In the genomic region with DNA sequence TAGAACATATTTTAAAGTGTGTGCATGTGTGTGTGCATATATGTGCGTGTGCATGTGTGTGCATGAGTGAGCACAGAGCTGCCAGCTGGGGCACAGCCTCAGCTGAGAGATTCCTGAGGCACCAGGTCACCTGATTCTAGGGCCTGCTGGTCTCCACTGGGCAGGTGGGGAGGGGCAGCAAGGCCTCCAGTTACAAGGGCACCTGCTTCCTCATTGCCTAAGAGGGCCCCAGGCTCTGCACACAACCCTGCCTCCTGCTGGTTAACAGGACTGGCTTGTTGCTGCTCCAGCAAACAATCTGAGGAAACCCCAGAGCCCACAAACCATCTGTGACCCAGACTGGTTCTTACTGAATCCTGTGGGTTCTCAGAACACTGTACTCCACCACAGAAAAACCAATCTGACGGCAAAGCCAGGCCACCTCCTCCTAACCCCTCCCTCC, we compare ENCODE assay signal across 1 cellular context.
TF ChIP-seq lines count a peak whose summit lies in the region.

No MANE protein-coding gene starts in this region.

TF ChIP-seq in HEK293, 187 proteins besides CTCF, POLR2A, EP300 and RAD21 (continued from another document):
- TF ChIP-seq, protein P1, sequence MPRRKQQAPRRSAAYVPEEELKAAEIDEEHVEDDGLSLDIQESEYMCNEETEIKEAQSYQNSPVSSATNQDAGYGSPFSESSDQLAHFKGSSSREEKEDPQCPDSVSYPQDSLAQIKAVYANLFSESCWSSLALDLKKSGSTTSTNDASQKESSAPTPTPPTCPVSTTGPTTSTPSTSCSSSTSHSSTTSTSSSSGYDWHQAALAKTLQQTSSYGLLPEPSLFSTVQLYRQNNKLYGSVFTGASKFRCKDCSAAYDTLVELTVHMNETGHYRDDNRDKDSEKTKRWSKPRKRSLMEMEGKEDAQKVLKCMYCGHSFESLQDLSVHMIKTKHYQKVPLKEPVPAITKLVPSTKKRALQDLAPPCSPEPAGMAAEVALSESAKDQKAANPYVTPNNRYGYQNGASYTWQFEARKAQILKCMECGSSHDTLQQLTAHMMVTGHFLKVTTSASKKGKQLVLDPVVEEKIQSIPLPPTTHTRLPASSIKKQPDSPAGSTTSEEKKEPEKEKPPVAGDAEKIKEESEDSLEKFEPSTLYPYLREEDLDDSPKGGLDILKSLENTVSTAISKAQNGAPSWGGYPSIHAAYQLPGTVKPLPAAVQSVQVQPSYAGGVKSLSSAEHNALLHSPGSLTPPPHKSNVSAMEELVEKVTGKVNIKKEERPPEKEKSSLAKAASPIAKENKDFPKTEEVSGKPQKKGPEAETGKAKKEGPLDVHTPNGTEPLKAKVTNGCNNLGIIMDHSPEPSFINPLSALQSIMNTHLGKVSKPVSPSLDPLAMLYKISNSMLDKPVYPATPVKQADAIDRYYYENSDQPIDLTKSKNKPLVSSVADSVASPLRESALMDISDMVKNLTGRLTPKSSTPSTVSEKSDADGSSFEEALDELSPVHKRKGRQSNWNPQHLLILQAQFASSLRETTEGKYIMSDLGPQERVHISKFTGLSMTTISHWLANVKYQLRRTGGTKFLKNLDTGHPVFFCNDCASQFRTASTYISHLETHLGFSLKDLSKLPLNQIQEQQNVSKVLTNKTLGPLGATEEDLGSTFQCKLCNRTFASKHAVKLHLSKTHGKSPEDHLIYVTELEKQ (tag by site-specific recombination; IDR thresholded peaks at IDR 0.05; ENCODE audit: borderline replicate concordance): no peak
- TF ChIP-seq ZBTB8A (tag by site-specific recombination; IDR thresholded peaks at IDR 0.05) (peak; percentile 71), YY1 (tag by site-specific recombination; IDR thresholded peaks at IDR 0.05) (no peak), TRIM28 (IDR thresholded peaks at IDR 0.05; ENCODE audit: borderline replicate concordance, low read length) (peak; percentile 29; the same call in 1 of the 2 replicates), BCL11B (tag by site-specific recombination; IDR thresholded peaks at IDR 0.05; ENCODE audit: low read depth) (no peak), ZNF521 (tag by site-specific recombination; IDR thresholded peaks at IDR 0.05) (no peak), ZNF266 (tag by site-specific recombination; IDR thresholded peaks at IDR 0.05; ENCODE audit: low read depth) (no peak), ZNF223 (tag by site-specific recombination; IDR thresholded peaks at IDR 0.05) (no peak), ZBTB7A (tag by site-specific recombination; IDR thresholded peaks at IDR 0.05; ENCODE audit: low read depth) (no peak), ZNF16 (tag by site-specific recombination; IDR thresholded peaks at IDR 0.05; ENCODE audit: low read depth) (no peak), KLF10 (tag by site-specific recombination; IDR thresholded peaks at IDR 0.05) (no peak), PRDM1 (tag by site-specific recombination; IDR thresholded peaks at IDR 0.05) (no peak), ZNF114 (tag by site-specific recombination; IDR thresholded peaks at IDR 0.05) (no peak)
- TF ChIP-seq, protein P2, sequence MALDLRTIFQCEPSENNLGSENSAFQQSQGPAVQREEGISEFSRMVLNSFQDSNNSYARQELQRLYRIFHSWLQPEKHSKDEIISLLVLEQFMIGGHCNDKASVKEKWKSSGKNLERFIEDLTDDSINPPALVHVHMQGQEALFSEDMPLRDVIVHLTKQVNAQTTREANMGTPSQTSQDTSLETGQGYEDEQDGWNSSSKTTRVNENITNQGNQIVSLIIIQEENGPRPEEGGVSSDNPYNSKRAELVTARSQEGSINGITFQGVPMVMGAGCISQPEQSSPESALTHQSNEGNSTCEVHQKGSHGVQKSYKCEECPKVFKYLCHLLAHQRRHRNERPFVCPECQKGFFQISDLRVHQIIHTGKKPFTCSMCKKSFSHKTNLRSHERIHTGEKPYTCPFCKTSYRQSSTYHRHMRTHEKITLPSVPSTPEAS (tag by site-specific recombination; IDR thresholded peaks at IDR 0.05): peak; percentile 96
- TF ChIP-seq, protein P3, sequence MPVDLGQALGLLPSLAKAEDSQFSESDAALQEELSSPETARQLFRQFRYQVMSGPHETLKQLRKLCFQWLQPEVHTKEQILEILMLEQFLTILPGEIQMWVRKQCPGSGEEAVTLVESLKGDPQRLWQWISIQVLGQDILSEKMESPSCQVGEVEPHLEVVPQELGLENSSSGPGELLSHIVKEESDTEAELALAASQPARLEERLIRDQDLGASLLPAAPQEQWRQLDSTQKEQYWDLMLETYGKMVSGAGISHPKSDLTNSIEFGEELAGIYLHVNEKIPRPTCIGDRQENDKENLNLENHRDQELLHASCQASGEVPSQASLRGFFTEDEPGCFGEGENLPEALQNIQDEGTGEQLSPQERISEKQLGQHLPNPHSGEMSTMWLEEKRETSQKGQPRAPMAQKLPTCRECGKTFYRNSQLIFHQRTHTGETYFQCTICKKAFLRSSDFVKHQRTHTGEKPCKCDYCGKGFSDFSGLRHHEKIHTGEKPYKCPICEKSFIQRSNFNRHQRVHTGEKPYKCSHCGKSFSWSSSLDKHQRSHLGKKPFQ (tag by site-specific recombination; IDR thresholded peaks at IDR 0.05): no peak
- TF ChIP-seq, protein P4, sequence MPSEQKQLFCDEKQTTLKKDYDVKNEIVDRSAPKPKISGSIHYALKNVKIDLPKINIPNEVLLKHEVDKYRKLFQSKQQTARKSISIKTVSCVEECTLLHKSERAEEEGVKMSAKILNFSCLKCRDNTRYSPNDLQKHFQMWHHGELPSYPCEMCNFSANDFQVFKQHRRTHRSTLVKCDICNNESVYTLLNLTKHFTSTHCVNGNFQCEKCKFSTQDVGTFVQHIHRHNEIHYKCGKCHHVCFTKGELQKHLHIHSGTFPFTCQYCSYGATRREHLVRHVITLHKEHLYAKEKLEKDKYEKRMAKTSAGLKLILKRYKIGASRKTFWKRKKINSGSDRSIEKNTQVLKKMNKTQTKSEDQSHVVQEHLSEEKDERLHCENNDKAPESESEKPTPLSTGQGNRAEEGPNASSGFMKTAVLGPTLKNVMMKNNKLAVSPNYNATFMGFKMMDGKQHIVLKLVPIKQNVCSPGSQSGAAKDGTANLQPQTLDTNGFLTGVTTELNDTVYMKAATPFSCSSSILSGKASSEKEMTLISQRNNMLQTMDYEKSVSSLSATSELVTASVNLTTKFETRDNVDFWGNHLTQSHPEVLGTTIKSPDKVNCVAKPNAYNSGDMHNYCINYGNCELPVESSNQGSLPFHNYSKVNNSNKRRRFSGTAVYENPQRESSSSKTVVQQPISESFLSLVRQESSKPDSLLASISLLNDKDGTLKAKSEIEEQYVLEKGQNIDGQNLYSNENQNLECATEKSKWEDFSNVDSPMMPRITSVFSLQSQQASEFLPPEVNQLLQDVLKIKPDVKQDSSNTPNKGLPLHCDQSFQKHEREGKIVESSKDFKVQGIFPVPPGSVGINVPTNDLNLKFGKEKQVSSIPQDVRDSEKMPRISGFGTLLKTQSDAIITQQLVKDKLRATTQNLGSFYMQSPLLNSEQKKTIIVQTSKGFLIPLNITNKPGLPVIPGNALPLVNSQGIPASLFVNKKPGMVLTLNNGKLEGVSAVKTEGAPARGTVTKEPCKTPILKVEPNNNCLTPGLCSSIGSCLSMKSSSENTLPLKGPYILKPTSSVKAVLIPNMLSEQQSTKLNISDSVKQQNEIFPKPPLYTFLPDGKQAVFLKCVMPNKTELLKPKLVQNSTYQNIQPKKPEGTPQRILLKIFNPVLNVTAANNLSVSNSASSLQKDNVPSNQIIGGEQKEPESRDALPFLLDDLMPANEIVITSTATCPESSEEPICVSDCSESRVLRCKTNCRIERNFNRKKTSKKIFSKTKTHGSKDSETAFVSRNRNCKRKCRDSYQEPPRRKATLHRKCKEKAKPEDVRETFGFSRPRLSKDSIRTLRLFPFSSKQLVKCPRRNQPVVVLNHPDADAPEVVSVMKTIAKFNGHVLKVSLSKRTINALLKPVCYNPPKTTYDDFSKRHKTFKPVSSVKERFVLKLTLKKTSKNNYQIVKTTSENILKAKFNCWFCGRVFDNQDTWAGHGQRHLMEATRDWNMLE (tag by site-specific recombination; conservative IDR thresholded peaks at IDR 0.05; ENCODE audit: low read depth): no peak
- TF ChIP-seq, protein P5, sequence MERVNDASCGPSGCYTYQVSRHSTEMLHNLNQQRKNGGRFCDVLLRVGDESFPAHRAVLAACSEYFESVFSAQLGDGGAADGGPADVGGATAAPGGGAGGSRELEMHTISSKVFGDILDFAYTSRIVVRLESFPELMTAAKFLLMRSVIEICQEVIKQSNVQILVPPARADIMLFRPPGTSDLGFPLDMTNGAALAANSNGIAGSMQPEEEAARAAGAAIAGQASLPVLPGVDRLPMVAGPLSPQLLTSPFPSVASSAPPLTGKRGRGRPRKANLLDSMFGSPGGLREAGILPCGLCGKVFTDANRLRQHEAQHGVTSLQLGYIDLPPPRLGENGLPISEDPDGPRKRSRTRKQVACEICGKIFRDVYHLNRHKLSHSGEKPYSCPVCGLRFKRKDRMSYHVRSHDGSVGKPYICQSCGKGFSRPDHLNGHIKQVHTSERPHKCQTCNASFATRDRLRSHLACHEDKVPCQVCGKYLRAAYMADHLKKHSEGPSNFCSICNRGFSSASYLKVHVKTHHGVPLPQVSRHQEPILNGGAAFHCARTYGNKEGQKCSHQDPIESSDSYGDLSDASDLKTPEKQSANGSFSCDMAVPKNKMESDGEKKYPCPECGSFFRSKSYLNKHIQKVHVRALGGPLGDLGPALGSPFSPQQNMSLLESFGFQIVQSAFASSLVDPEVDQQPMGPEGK (tag by site-specific recombination; IDR thresholded peaks at IDR 0.05): peak; percentile 85
- TF ChIP-seq, protein P6, sequence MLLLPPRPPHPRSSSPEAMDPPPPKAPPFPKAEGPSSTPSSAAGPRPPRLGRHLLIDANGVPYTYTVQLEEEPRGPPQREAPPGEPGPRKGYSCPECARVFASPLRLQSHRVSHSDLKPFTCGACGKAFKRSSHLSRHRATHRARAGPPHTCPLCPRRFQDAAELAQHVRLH (tag by site-specific recombination; IDR thresholded peaks at IDR 0.05): no peak
TF ChIP-seq in HEK293: peak in this region for 23.
